Comparison of ENCODE assay signal across 8 cellular contexts in genomic region chr11:108734956-108735559, GRCh38.
DNase-seq lines count a peak whose midpoint lies in the region; ATAC-seq, FAIRE-seq and TF ChIP-seq lines count a peak whose summit lies in the region.

No MANE protein-coding gene starts in this region.

- no peak overlapping the region for H3K27ac Mint-ChIP-seq in CD4-positive, CD25-positive, alpha-beta regulatory T cell
- H3K27ac Mint-ChIP-seq in GM23338: no peak overlapping the region
- H3K27ac Mint-ChIP-seq in stimulated activated naive B cell treated with anti-CD40 and anti-IgM and Interleukin-4, amounts not matched to agents 10 μg/mL and 1 μg/mL and 100 μg/mL, for 72 hours: no peak overlapping the region
- H3K27ac Mint-ChIP-seq in stimulated activated effector memory CD8-positive, alpha-beta T cell treated with anti-CD3 and anti-CD28 coated beads, Interleukin-12 subunit alpha, Interleukin-12 subunit beta, amount 100 ng/mL, for 72 hours: no peak overlapping the region

- H3K4me1 ChIP-seq in CD4-positive, CD25-positive, alpha-beta regulatory T cell (ENCODE audit: control insufficient read depth, insufficient read depth, low read length, poor library complexity, severe bottlenecking): no peaks in the 10 kb centered on the region
- H3K4me1 ChIP-seq in GM23338 (ENCODE audit: insufficient read depth): peaks cover 12% of the 10 kb centered on the region; the same call in 1 of the 2 replicates

- H3K36me3 ChIP-seq in CD4-positive, CD25-positive, alpha-beta regulatory T cell (ENCODE audit: control insufficient read depth, insufficient read depth, low read length): no peaks in the 10 kb centered on the region
- H3K36me3 ChIP-seq in GM23338 (ENCODE audit: insufficient read depth) (no peaks in the 10 kb centered on the region), kidney epithelial cell (ENCODE audit: control insufficient read depth, insufficient read depth, low read length) (no peaks in the 10 kb centered on the region)

- H2AFZ ChIP-seq in GM23338: no peak overlapping the region

- H3K4me3 ChIP-seq in CD4-positive, CD25-positive, alpha-beta regulatory T cell (ENCODE audit: low read depth, low read length): peak overlapping the region; percentile 53
- H3K4me3 ChIP-seq in GM23338 (no peak overlapping the region), kidney epithelial cell (ENCODE audit: low read depth, low read length) (no peak overlapping the region)

- H3K79me2 ChIP-seq in GM23338 (replicated peaks; ENCODE audit: insufficient read depth): peaks cover 38% of the 10 kb centered on the region

- H3K4me1 Mint-ChIP-seq in CD4-positive, CD25-positive, alpha-beta regulatory T cell: peaks cover 23 to 30% (median 27%) of the 10 kb centered on the region in 4 donors
- H3K4me1 Mint-ChIP-seq in GM23338: peaks cover 15% of the 10 kb centered on the region
- H3K4me1 Mint-ChIP-seq in stimulated activated naive B cell treated with anti-CD40 and anti-IgM and Interleukin-4, amounts not matched to agents 10 μg/mL and 1 μg/mL and 100 μg/mL, for 72 hours: peaks cover 22 to 28% of the 10 kb centered on the region in 2 donors
- peaks cover 46% of the 10 kb centered on the region for H3K4me1 Mint-ChIP-seq in stimulated activated effector memory CD8-positive, alpha-beta T cell treated with anti-CD3 and anti-CD28 coated beads, Interleukin-12 subunit alpha, Interleukin-12 subunit beta, amount 100 ng/mL, for 72 hours

- peaks cover 0 to 3% (median 0%) of the 10 kb centered on the region in 7 donors for H3K9me3 Mint-ChIP-seq in CD4-positive, CD25-positive, alpha-beta regulatory T cell
- H3K9me3 Mint-ChIP-seq in GM23338: peaks cover 7% of the 10 kb centered on the region
- H3K9me3 Mint-ChIP-seq in stimulated activated naive B cell treated with anti-CD40 and anti-IgM and Interleukin-4, amounts not matched to agents 10 μg/mL and 1 μg/mL and 100 μg/mL, for 72 hours: peaks cover 2 to 11% of the 10 kb centered on the region in 2 donors
- H3K9me3 Mint-ChIP-seq in stimulated activated effector memory CD8-positive, alpha-beta T cell treated with anti-CD3 and anti-CD28 coated beads, Interleukin-12 subunit alpha, Interleukin-12 subunit beta, amount 100 ng/mL, for 72 hours: no peaks in the 10 kb centered on the region

- TF ChIP-seq CTCF in GM23338 (conservative IDR thresholded peaks at IDR 0.05; ENCODE audit: low read depth in 2 of 2) (peak; percentile 65 to 84), kidney epithelial cell (IDR thresholded peaks at IDR 0.05; ENCODE audit: insufficient read depth, low read length, poor library complexity, severe bottlenecking) (peak; percentile 35)

- H3K4me2 ChIP-seq in GM23338: no peak overlapping the region

- peak in 2 of 3 donors; percentile 22 to 52 for DNase-seq in CD4-positive, CD25-positive, alpha-beta regulatory T cell
- DNase-seq in GM23338 (ENCODE audit: low spot score) (peak; percentile 57), kidney epithelial cell (ENCODE audit: low read depth) (no peak), anterior cingulate cortex (lab: John Stamatoyannopoulos, UW) (no peak)
- DNase-seq in stimulated activated naive B cell treated with anti-CD40 and anti-IgM and Interleukin-4, amounts not matched to agents 10 μg/mL and 1 μg/mL and 100 μg/mL, for 72 hours: no peak
- no peak for DNase-seq in stimulated activated effector memory CD8-positive, alpha-beta T cell treated with anti-CD3 and anti-CD28 coated beads, Interleukin-12 subunit alpha, Interleukin-12 subunit beta, amount 100 ng/mL, for 72 hours (ENCODE audit: low spot score in 2 of 2)
- DNase-seq in effector CD4-positive, alpha-beta T cell: no peak

- H3K9me2 ChIP-seq in GM23338 (ENCODE audit: insufficient read depth): no peaks in the 10 kb centered on the region

- peak; percentile 85 for FAIRE-seq in TTC549 (lab: Jason Lieb, UNC)

- no peaks in the 10 kb centered on the region; the same call in 1 of the 2 replicates for H4K20me1 ChIP-seq in GM23338 (replicated peaks; ENCODE audit: insufficient read depth)

- no peak overlapping the region for H3K27ac ChIP-seq in CD4-positive, CD25-positive, alpha-beta regulatory T cell (ENCODE audit: insufficient read depth, low read length, poor library complexity, severe bottlenecking)
- H3K27ac ChIP-seq in GM23338 (ENCODE audit: low read depth): no peak overlapping the region

- no peaks in the 10 kb centered on the region for H3K27me3 ChIP-seq in CD4-positive, CD25-positive, alpha-beta regulatory T cell (ENCODE audit: control insufficient read depth, insufficient read depth, low read length)
- H3K27me3 ChIP-seq in GM23338 (ENCODE audit: insufficient read depth) (no peaks in the 10 kb centered on the region), kidney epithelial cell (ENCODE audit: control insufficient read depth, insufficient read depth, low read length) (no peaks in the 10 kb centered on the region)

- no peak for ATAC-seq in CD4-positive, CD25-positive, alpha-beta regulatory T cell (ENCODE audit: low read depth in 2 of 2)
- ATAC-seq in GM23338: no peak
- no peak for ATAC-seq in stimulated activated naive B cell treated with anti-CD40 and anti-IgM and Interleukin-4, amounts not matched to agents 10 μg/mL and 1 μg/mL and 100 μg/mL, for 72 hours (replicated peaks)
- no peak for ATAC-seq in stimulated activated effector memory CD8-positive, alpha-beta T cell treated with anti-CD3 and anti-CD28 coated beads, Interleukin-12 subunit alpha, Interleukin-12 subunit beta, amount 100 ng/mL, for 72 hours

- H3F3A ChIP-seq in GM23338 (replicated peaks; ENCODE audit: low read depth): no peaks in the 10 kb centered on the region

- no peak overlapping the region for H3K4me3 Mint-ChIP-seq in CD4-positive, CD25-positive, alpha-beta regulatory T cell
- no peak overlapping the region for H3K4me3 Mint-ChIP-seq in GM23338
- H3K4me3 Mint-ChIP-seq in stimulated activated naive B cell treated with anti-CD40 and anti-IgM and Interleukin-4, amounts not matched to agents 10 μg/mL and 1 μg/mL and 100 μg/mL, for 72 hours: no peak overlapping the region
- H3K4me3 Mint-ChIP-seq in stimulated activated effector memory CD8-positive, alpha-beta T cell treated with anti-CD3 and anti-CD28 coated beads, Interleukin-12 subunit alpha, Interleukin-12 subunit beta, amount 100 ng/mL, for 72 hours: no peak overlapping the region

- peaks cover 34% of the 10 kb centered on the region for H3K36me3 Mint-ChIP-seq in CD4-positive, CD25-positive, alpha-beta regulatory T cell
- peaks cover 7% of the 10 kb centered on the region for H3K36me3 Mint-ChIP-seq in GM23338 (ENCODE audit: low read depth)
- peaks cover 24 to 51% of the 10 kb centered on the region in 2 donors for H3K36me3 Mint-ChIP-seq in stimulated activated naive B cell treated with anti-CD40 and anti-IgM and Interleukin-4, amounts not matched to agents 10 μg/mL and 1 μg/mL and 100 μg/mL, for 72 hours
- H3K36me3 Mint-ChIP-seq in stimulated activated effector memory CD8-positive, alpha-beta T cell treated with anti-CD3 and anti-CD28 coated beads, Interleukin-12 subunit alpha, Interleukin-12 subunit beta, amount 100 ng/mL, for 72 hours: peaks cover 8% of the 10 kb centered on the region

- no peaks in the 10 kb centered on the region for H3K27me3 Mint-ChIP-seq in CD4-positive, CD25-positive, alpha-beta regulatory T cell
- H3K27me3 Mint-ChIP-seq in GM23338 (ENCODE audit: insufficient read depth, low read depth, poor library complexity): no peaks in the 10 kb centered on the region
- no peaks in the 10 kb centered on the region for H3K27me3 Mint-ChIP-seq in stimulated activated naive B cell treated with anti-CD40 and anti-IgM and Interleukin-4, amounts not matched to agents 10 μg/mL and 1 μg/mL and 100 μg/mL, for 72 hours

- no peaks in the 10 kb centered on the region for H3K9me3 ChIP-seq in CD4-positive, CD25-positive, alpha-beta regulatory T cell (ENCODE audit: control insufficient read depth in 2 of 2, low read length in 2 of 2)

TF ChIP-seq in GM23338, 12 proteins besides CTCF, POLR2A, EP300 and RAD21 (continues in another document):
- TF ChIP-seq EZH2 (IDR thresholded peaks at IDR 0.05; ENCODE audit: low read depth, unreplicated experiment) (no peak), ZNF331 (CRISPR knock-in tag; IDR thresholded peaks at IDR 0.05; ENCODE audit: low read depth) (no peak), ZNF114 (CRISPR knock-in tag; IDR thresholded peaks at IDR 0.05) (no peak), NANOG (IDR thresholded peaks at IDR 0.05; ENCODE audit: borderline replicate concordance) (no peak), JUNB (IDR thresholded peaks at IDR 0.05; ENCODE audit: unreplicated experiment) (no peak)
- TF ChIP-seq, protein P1, sequence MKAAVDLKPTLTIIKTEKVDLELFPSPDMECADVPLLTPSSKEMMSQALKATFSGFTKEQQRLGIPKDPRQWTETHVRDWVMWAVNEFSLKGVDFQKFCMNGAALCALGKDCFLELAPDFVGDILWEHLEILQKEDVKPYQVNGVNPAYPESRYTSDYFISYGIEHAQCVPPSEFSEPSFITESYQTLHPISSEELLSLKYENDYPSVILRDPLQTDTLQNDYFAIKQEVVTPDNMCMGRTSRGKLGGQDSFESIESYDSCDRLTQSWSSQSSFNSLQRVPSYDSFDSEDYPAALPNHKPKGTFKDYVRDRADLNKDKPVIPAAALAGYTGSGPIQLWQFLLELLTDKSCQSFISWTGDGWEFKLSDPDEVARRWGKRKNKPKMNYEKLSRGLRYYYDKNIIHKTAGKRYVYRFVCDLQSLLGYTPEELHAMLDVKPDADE (IDR thresholded peaks at IDR 0.05): no peak

Comparison
In these comparisons a context has a peak if more than half of its experiments do, and no peak if none do; other contexts are left out.
1. DNase-seq: peak in CD4-positive, CD25-positive, alpha-beta regulatory T cell (2 of 3) and GM23338 (single experiment); none in kidney epithelial cell (single experiment), anterior cingulate cortex (0 of 58), stimulated activated naive B cell treated with anti-CD40 and anti-IgM and Interleukin-4, amounts not matched to agents 10 μg/mL and 1 μg/mL and 100 μg/mL, for 72 hours (single experiment), stimulated activated effector memory CD8-positive, alpha-beta T cell treated with anti-CD3 and anti-CD28 coated beads, Interleukin-12 subunit alpha, Interleukin-12 subunit beta, amount 100 ng/mL, for 72 hours (0 of 2) and effector CD4-positive, alpha-beta T cell (single experiment).